In the genomic region with DNA sequence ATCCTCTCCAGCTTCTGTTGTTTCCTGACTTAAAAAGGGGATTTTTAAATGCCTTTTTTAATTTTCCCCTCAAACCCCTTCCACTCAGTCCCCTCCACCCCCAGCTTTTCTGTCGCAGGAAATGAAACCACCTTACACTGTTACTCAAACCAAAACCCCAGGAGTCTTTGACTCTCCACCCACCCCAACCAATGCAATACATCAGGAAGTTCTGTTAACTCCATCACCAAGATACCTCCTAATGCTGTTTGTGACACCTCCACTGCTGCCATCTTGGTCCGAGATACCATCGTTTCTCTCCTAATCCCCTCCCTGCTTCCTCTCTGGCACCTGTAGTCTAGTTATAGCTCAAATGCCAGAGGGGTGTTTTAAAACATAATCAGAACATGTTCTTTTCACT, we compare ENCODE assay signal across 10 cellular contexts. TPM values are rescaled to one million over a fixed set of nuclear protein-coding genes. Genes with fewer than 3 reads are reported as not detected.
A peak's percentile ranks its signal among the peaks of the same experiment; 100 is the strongest.
DNase-seq lines count a peak whose midpoint lies in the region; ATAC-seq and TF ChIP-seq lines count a peak whose summit lies in the region.
"Had no signal": no experiment of that assay in that cellular context is flagged by ENCODE, and none has a peak within 500 bp of the region (broad histone marks: within the 10 kb centered on the region; RNA-seq: fewer than 3 reads in every experiment).

No MANE protein-coding gene starts in this region.

- peak overlapping the region; percentile 63 for H3K4me3 Mint-ChIP-seq in activated naive CD8-positive, alpha-beta T cell treated with anti-CD3 and anti-CD28 coated beads, Interleukin-2, amount 50 U/mL, for 24 hours
- H3K4me3 Mint-ChIP-seq: brain had no signal

- no peaks in the 10 kb centered on the region for H3K4me1 ChIP-seq in effector memory CD4-positive, alpha-beta T cell (ENCODE audit: control insufficient read depth, insufficient read depth, low read length, poor library complexity, severe bottlenecking)

- H3K36me3 Mint-ChIP-seq in activated naive CD8-positive, alpha-beta T cell treated with anti-CD3 and anti-CD28 coated beads, Interleukin-2, amount 50 U/mL, for 24 hours (ENCODE audit: low read depth): peaks cover 11% of the 10 kb centered on the region
- H3K36me3 Mint-ChIP-seq: brain had no signal

- peaks cover 15% of the 10 kb centered on the region for H3K9me3 Mint-ChIP-seq in activated naive CD8-positive, alpha-beta T cell treated with anti-CD3 and anti-CD28 coated beads, Interleukin-2, amount 50 U/mL, for 24 hours

- H3K4me3 ChIP-seq in effector memory CD4-positive, alpha-beta T cell (ENCODE audit: insufficient read depth, low read depth, low read length, poor library complexity, severe bottlenecking): no peak overlapping the region
- H3K4me3 ChIP-seq: SJSA1 had no signal

- no peaks in the 10 kb centered on the region for H3K27me3 Mint-ChIP-seq in activated naive CD8-positive, alpha-beta T cell treated with anti-CD3 and anti-CD28 coated beads, Interleukin-2, amount 50 U/mL, for 24 hours

- peak; percentile 52 for DNase-seq in GM13977 (ENCODE audit: low spot score)
- DNase-seq in GM20000 (ENCODE audit: low spot score): peak; percentile 50
- peak; percentile 46 for DNase-seq in activated naive CD8-positive, alpha-beta T cell treated with anti-CD3 and anti-CD28 coated beads, Interleukin-2, amount 50 U/mL, for 24 hours
- DNase-seq in effector memory CD4-positive, alpha-beta T cell: no peak
- no peak for DNase-seq in NCI-H526 treated with DMSO at 0.1 percent for 48 hours (lab: John Stamatoyannopoulos, UW)
- no peak for DNase-seq in DMS 273 (lab: John Stamatoyannopoulos, UW; ENCODE audit: unreplicated experiment)
- no peak for DNase-seq in occipital lobe (lab: John Stamatoyannopoulos, UW)

- TF ChIP-seq CTCF in GM13977 (IDR thresholded peaks at IDR 0.05; ENCODE audit: extremely low read depth, insufficient read depth, missing control alignments) (no peak), GM20000 (IDR thresholded peaks at IDR 0.05; ENCODE audit: extremely low read depth, missing control alignments) (no peak)

- no peaks in the 10 kb centered on the region for H3K9me3 ChIP-seq in effector memory CD4-positive, alpha-beta T cell (ENCODE audit: control insufficient read depth, low read length)
- H3K9me3 ChIP-seq: SJSA1 had no signal

- H3K4me1 Mint-ChIP-seq in activated naive CD8-positive, alpha-beta T cell treated with anti-CD3 and anti-CD28 coated beads, Interleukin-2, amount 50 U/mL, for 24 hours: peaks cover 56% of the 10 kb centered on the region
- H3K4me1 Mint-ChIP-seq: brain had no signal

- H3K27me3 ChIP-seq in effector memory CD4-positive, alpha-beta T cell (replicated peaks; ENCODE audit: control insufficient read depth, insufficient read depth, low read length, poor library complexity, severe bottlenecking): no peaks in the 10 kb centered on the region
- H3K27me3 ChIP-seq: SJSA1 had no signal

- in situ Hi-C loops in GM13977 (cut with MboI; ENCODE audit: low pct_unique_long_range_greater_than_20kb, low sequenced_read_pairs, unreplicated experiment): no loop called here

- H3K27ac ChIP-seq in effector memory CD4-positive, alpha-beta T cell (ENCODE audit: insufficient read depth, low read length, poor library complexity, severe bottlenecking): no peak overlapping the region
- H3K27ac ChIP-seq: SJSA1 had no signal

- peak overlapping the region; percentile 97 for H3K27ac Mint-ChIP-seq in activated naive CD8-positive, alpha-beta T cell treated with anti-CD3 and anti-CD28 coated beads, Interleukin-2, amount 50 U/mL, for 24 hours
- H3K27ac Mint-ChIP-seq: brain had no signal

- H3K36me3 ChIP-seq in effector memory CD4-positive, alpha-beta T cell (ENCODE audit: control insufficient read depth, insufficient read depth, low read length): no peaks in the 10 kb centered on the region
- H3K36me3 ChIP-seq: SJSA1 had no signal

- peak; percentile 92 for ATAC-seq in HG03342 (IDR thresholded peaks at IDR 0.05; ENCODE audit: unreplicated experiment)
- peak; percentile 89 for ATAC-seq in activated naive CD8-positive, alpha-beta T cell treated with anti-CD3 and anti-CD28 coated beads, Interleukin-2, amount 50 U/mL, for 24 hours

RNA-seq across cellular contexts. Expression of a gene that starts 25.4 kb away (rescaled TPM):
- 1.7 TPM for total RNA-seq in occipital lobe

Comparison
In these comparisons a context has a peak if more than half of its experiments do, and no peak if none do; other contexts are left out.
1. DNase-seq: peak in GM13977 (single experiment), GM20000 (single experiment) and activated naive CD8-positive, alpha-beta T cell treated with anti-CD3 and anti-CD28 coated beads, Interleukin-2, amount 50 U/mL, for 24 hours (single experiment); none in effector memory CD4-positive, alpha-beta T cell (0 of 3), NCI-H526 treated with DMSO at 0.1 percent for 48 hours (single experiment), DMS 273 (single experiment) and occipital lobe (single experiment).